In genomic region chr7:137970263-137970975, GRCh38 we compare ENCODE assay signal across 11 cellular contexts. TPM values are rescaled to one million over a fixed set of nuclear protein-coding genes. Genes with fewer than 3 reads are reported as not detected.
A peak's percentile ranks its signal among the peaks of the same experiment; 100 is the strongest.
DNase-seq lines count a peak whose midpoint lies in the region; ATAC-seq lines count a peak whose summit lies in the region.
"Had no signal": no experiment of that assay in that cellular context is flagged by ENCODE, and none has a peak within 500 bp of the region (broad histone marks: within the 10 kb centered on the region; RNA-seq: fewer than 3 reads in every experiment).

No MANE protein-coding gene starts in this region.

- no peaks in the 10 kb centered on the region for H3K9me3 ChIP-seq in subcutaneous abdominal adipose tissue (ENCODE audit: control insufficient read depth in 5 of 5, low read length in 5 of 5)

- H3K4me3 ChIP-seq in subcutaneous abdominal adipose tissue (ENCODE audit: low read depth in 1 of 5, low read length in 5 of 5) = no peak overlapping the region

- ATAC-seq in HG02870 (IDR thresholded peaks at IDR 0.05; ENCODE audit: unreplicated experiment) = no peak
- ATAC-seq in GM21526 (IDR thresholded peaks at IDR 0.05; ENCODE audit: low FRiP score, unreplicated experiment) = no peak

- H3K4me1 ChIP-seq in subcutaneous abdominal adipose tissue (ENCODE audit: control insufficient read depth in 5 of 5, insufficient read depth in 5 of 5, low read length in 5 of 5) = peaks cover 4 to 51% (median 50%) of the 10 kb centered on the region in 5 donors

- peak overlapping the region in 2 of 5 donors; percentile 14 to 60 for H3K9ac ChIP-seq in subcutaneous abdominal adipose tissue (ENCODE audit: low read length in 5 of 5)

- no peaks in the 10 kb centered on the region for H3K27me3 ChIP-seq in subcutaneous abdominal adipose tissue (ENCODE audit: control insufficient read depth in 5 of 5, insufficient read depth in 4 of 5, low read length in 5 of 5)

- peak overlapping the region; percentile 86 for H3K27ac ChIP-seq in subcutaneous abdominal adipose tissue (ENCODE audit: low read depth, low read length)

- no peaks in the 10 kb centered on the region for H3K36me3 ChIP-seq in subcutaneous abdominal adipose tissue (ENCODE audit: control insufficient read depth in 5 of 5, insufficient read depth in 5 of 5, low read length in 5 of 5)

- in situ Hi-C loops in T47D (cut with HindIII; ENCODE audit: low pct_unique_long_range_greater_than_20kb, low sequenced_read_pairs) = no loop called here

- DNase-seq in HT1080 (ENCODE audit: low read depth) (peak; percentile 67), T47D (ENCODE audit: low read depth in 1 of 2, low spot score in 1 of 2) (peak; percentile 19 to 84), iris pigment epithelial cell (ENCODE audit: low read depth) (peak; percentile 90), HuH-7 (ENCODE audit: low spot score) (no peak), NCI-H128 (lab: John Stamatoyannopoulos, UW; ENCODE audit: unreplicated experiment) (no peak)
- DNase-seq: activated CD4-positive, alpha-beta T cell treated with anti-CD3 and anti-CD28 coated beads, Interleukin-2, amount 10 ng/mL, durations not matched to agents 24 days and 14 days; effector CD8-positive, alpha-beta T cell; NCI-H1694 treated with DMSO at 0.1 percent for 48 hours had no signal

RNA-seq across cellular contexts. Expression of gene CREB3L2, which starts 31.5 kb away (rescaled TPM):
- total RNA-seq in HT1080 (2014; rRNA removed; shearing (Covaris generic)) = 12.2 and 18.8 TPM in 2 replicates
- 45.2 and 63.3 TPM in 2 replicates for polyA plus RNA-seq in HT1080 (2015; cell fraction: cytosol; rRNA removed)
- 81.6 and 92.2 TPM in 2 replicates for polyA plus RNA-seq in HT1080 (2015; cell fraction: nucleus; rRNA removed)

Comparison
In these comparisons a context has a peak if more than half of its experiments do, and no peak if none do; other contexts are left out.
1. DNase-seq: peak in HT1080 (single experiment), T47D (2 of 2) and iris pigment epithelial cell (single experiment); none in HuH-7 (single experiment) and NCI-H128 (single experiment).